Comparison of ENCODE assay signal across 8 cellular contexts in the genomic region with DNA sequence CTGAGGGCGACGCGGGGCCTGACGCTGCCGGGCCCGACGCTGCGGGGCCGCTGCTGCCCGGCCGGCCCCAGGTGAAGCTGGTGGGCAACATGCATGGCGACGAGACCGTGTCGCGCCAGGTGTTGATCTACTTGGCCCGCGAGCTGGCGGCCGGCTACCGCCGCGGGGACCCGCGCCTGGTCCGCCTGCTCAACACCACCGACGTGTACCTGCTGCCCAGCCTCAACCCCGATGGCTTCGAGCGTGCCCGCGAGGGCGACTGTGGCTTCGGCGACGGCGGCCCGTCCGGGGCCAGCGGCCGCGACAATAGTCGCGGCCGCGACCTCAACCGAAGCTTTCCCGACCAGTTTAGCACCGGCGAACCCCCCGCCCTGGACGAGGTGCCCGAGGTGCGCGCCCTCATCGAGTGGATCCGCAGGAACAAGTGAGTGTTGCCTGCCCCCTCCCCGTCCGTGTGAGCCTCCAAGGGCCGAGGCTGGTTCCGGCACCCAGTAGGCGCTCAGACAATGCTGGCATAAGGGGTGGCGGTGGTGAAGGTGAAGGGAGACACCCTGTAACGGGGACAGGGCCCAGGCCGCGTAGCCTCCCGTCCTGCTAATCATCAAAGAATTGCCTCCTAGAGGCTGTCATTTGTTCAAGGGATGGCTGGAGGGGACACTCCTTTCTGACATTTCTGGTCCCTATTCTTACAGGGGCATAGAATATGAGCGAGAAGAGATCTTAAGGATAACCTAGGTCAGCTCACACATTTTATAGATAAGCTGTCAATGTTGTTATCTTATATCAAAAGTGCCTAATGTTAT. TPM values are rescaled to one million over a fixed set of nuclear protein-coding genes. Genes with fewer than 3 reads are reported as not detected.
DNase-seq lines count a peak whose midpoint lies in the region; ATAC-seq, FAIRE-seq and TF ChIP-seq lines count a peak whose summit lies in the region.

No MANE protein-coding gene starts in this region.

- peak overlapping the region; percentile 71 for H3K4me3 ChIP-seq in RWPE2 (ENCODE audit: severe bottlenecking)
- peak overlapping the region; percentile 78 for H3K4me3 ChIP-seq in iPS DF 6.9 (ENCODE audit: low read length)
- peak overlapping the region; percentile 67 to 93 (median 82) for H3K4me3 ChIP-seq in spleen

- intact Hi-C loops in spleen (cut with DNase I; ENCODE audit: low total_unique reads) = no loop called here

- H3K27ac ChIP-seq in RWPE2 (ENCODE audit: poor library complexity, severe bottlenecking) = no peak overlapping the region
- H3K27ac ChIP-seq in iPS DF 6.9 (ENCODE audit: low read length) = no peak overlapping the region
- peak overlapping the region; percentile 80 to 94 (median 91) for H3K27ac ChIP-seq in spleen

- H3K36me3 ChIP-seq in RWPE2 (ENCODE audit: low read depth) (no peaks in the 10 kb centered on the region; the same call in 1 of the 2 replicates), iPS DF 6.9 (ENCODE audit: control insufficient read depth, insufficient read depth, low read length) (no peaks in the 10 kb centered on the region), spleen (no peaks in the 10 kb centered on the region)

- H3K4me1 ChIP-seq in RWPE2 (ENCODE audit: insufficient read depth, poor library complexity, severe bottlenecking) (peaks cover 19% of the 10 kb centered on the region), iPS DF 6.9 (ENCODE audit: control insufficient read depth, insufficient read depth, low read length) (no peaks in the 10 kb centered on the region; the same call in 1 of the 2 replicates), spleen (peaks cover 22 to 77% (median 56%) of the 10 kb centered on the region in 6 donors)

- TF ChIP-seq CTCF in RWPE2 (IDR thresholded peaks at IDR 0.05; ENCODE audit: poor library complexity, severe bottlenecking) = no peak
- TF ChIP-seq CTCF in spleen (IDR thresholded peaks at IDR 0.05 in 8 of 11, conservative IDR thresholded peaks at IDR 0.05 in 3 of 11) = no peak

- H3K27me3 ChIP-seq in RWPE2 (ENCODE audit: insufficient read depth, poor library complexity, severe bottlenecking) (no peaks in the 10 kb centered on the region), iPS DF 6.9 (ENCODE audit: control insufficient read depth, insufficient read depth, low read length) (peaks cover 13% of the 10 kb centered on the region; the same call in 1 of the 2 replicates), spleen (replicated peaks in 1 of 7) (peaks cover 0 to 13% (median 0%) of the 10 kb centered on the region in 7 donors)

- WGBS in iPS DF 6.9 (ENCODE audit: insufficient coverage, insufficient read length) = no CpG with 5 or more reads among the region's 69 CpGs
- 1 to 2% (median 2%) methylated on average over 28 to 69 of the region's 69 CpGs for WGBS in spleen, 5 donors

- peak; percentile 63 for FAIRE-seq in GM12891 (lab: Jason Lieb, UNC)

- no peaks in the 10 kb centered on the region for H3K9me3 ChIP-seq in RWPE2 (ENCODE audit: severe bottlenecking)
- no peaks in the 10 kb centered on the region for H3K9me3 ChIP-seq in iPS DF 6.9 (ENCODE audit: control insufficient read depth, insufficient read depth, low read length)
- H3K9me3 ChIP-seq in spleen = no peaks in the 10 kb centered on the region

- ATAC-seq in HG02678 (IDR thresholded peaks at IDR 0.05; ENCODE audit: unreplicated experiment) (peak; percentile 14), RWPE2 (ENCODE audit: low read depth) (peak; percentile 9)

- DNase-seq in GM12891 (ENCODE audit: insufficient read length, low spot score) = no peak
- DNase-seq in RWPE2 (ENCODE audit: low spot score) = no peak
- DNase-seq in astrocyte of the hippocampus (ENCODE audit: low read depth, low spot score) = peak; percentile 26
- DNase-seq in iPS DF 6.9 (ENCODE audit: low read depth, low spot score) = no peak
- DNase-seq in spleen = peak; percentile 89
- no peak for DNase-seq in NOMO-1 treated with dmso at 0.1 percent for 144 hours (lab: John Stamatoyannopoulos, UW; ENCODE audit: unreplicated experiment)
- DNase-seq in NCI-H2196 (lab: John Stamatoyannopoulos, UW; ENCODE audit: unreplicated experiment) = no peak

- TF ChIP-seq POLR2A in GM12891 (IDR thresholded peaks at IDR 0.05; ENCODE audit: low read depth, low read length) (no peak), spleen (IDR thresholded peaks at IDR 0.05) (no peak)

TF ChIP-seq in GM12891, 5 proteins besides CTCF, POLR2A, EP300 and RAD21:
- TF ChIP-seq TAF1 (IDR thresholded peaks at IDR 0.05; ENCODE audit: low read depth, low read length) (no peak), SPI1 (IDR thresholded peaks at IDR 0.05; ENCODE audit: low read depth, low read length) (no peak), POLR2AphosphoS5 (IDR thresholded peaks at IDR 0.05; ENCODE audit: low read depth, low read length) (no peak), POU2F2 (IDR thresholded peaks at IDR 0.05; ENCODE audit: low read depth, low read length) (no peak), PAX5 (IDR thresholded peaks at IDR 0.05; ENCODE audit: insufficient read depth, low read length, severe bottlenecking) (no peak)
TF ChIP-seq in GM12891: peak in this region for 0.

RNA-seq across cellular contexts. Expression of a gene that starts 0.8 kb away (rescaled TPM):
- polyA plus RNA-seq in GM12891 (2012; ENCODE audit: low read depth, missing spikeins) = 3.3 TPM
- total RNA-seq in spleen = 10 to 100 TPM; 33.9 to 83.8 (median 42.0) TPM
- polyA plus RNA-seq in spleen = 1 to 10 TPM; 1.6 to 3.8 (median 3.0) TPM

RNA-seq across cellular contexts. Expression of a gene that starts 45.6 kb away (rescaled TPM):
- polyA plus RNA-seq in GM12891 (2012; ENCODE audit: low read depth, missing spikeins) = not detected
- not detected for total RNA-seq in spleen
- not detected for polyA plus RNA-seq in spleen

Comparison
In these comparisons a context has a peak if more than half of its experiments do, and no peak if none do; other contexts are left out.
1. DNase-seq: peak in astrocyte of the hippocampus (single experiment) and spleen (single experiment); none in GM12891 (single experiment), RWPE2 (single experiment), iPS DF 6.9 (single experiment), NOMO-1 treated with dmso at 0.1 percent for 144 hours (single experiment) and NCI-H2196 (single experiment).
2. H3K27ac ChIP-seq: peak in spleen (8 of 8); none in RWPE2 (single experiment) and iPS DF 6.9 (single experiment).
3. Peak in every context shown above with its lines, with median percentiles within 50 percentile points of each other: H3K4me3 ChIP-seq.